Comparison of ENCODE assay signal across 19 cellular contexts in the genomic region with DNA sequence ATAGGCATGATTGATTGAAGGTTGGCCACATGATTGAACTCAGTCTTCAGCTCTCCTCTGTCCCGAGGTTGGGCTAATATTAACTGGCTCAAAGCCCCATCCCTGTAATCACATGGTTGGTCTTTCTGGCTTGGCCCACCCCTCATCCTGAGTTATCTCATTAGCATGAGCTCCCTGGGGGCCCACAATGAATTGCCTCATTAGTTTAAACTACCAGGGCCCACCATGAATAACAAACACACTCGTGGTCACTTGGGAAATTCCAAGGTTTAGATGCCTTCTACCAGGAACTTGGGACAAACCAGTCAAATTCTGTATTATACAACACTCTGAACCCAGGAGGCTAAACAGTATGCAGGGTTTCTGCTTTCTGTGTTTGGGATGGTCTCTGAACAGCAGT.
"Had no signal": no experiment of that assay in that cellular context is flagged by ENCODE, and none has a peak within 500 bp of the region (broad histone marks: within the 10 kb centered on the region; RNA-seq: fewer than 3 reads in every experiment).

No MANE protein-coding gene starts in this region.

- H3K36me3 ChIP-seq: ascending aorta, cardiac muscle cell, sigmoid colon had no signal

- H3K79me2 ChIP-seq: hepatocyte had no signal

- H3K9me3 Mint-ChIP-seq: activated naive CD8-positive, alpha-beta T cell treated with anti-CD3 and anti-CD28 coated beads, Interleukin-2, amount 50 U/mL, for 24 hours; immature natural killer cell had no signal

- H3K4me3 ChIP-seq: ascending aorta, cardiac muscle cell, esophagus squamous epithelium, hepatocyte, sigmoid colon, suprapubic skin had no signal

- H3K27me3 ChIP-seq: ascending aorta, cardiac muscle cell, esophagus squamous epithelium, foreskin keratinocyte, hepatocyte, sigmoid colon, suprapubic skin had no signal

- H3K4me1 ChIP-seq: foreskin keratinocyte, suprapubic skin had no signal

- ATAC-seq: activated naive CD8-positive, alpha-beta T cell treated with anti-CD3 and anti-CD28 coated beads, Interleukin-2, amount 50 U/mL, for 24 hours; foreskin keratinocyte; left colon had no signal

- H3K9me3 ChIP-seq: ascending aorta had no signal

- H3K27me3 Mint-ChIP-seq: activated CD4-positive, alpha-beta T cell treated with anti-CD3 and anti-CD28 coated beads, Interleukin-2, amount 10 ng/mL, durations not matched to agents 7 days and 5 days; activated naive CD8-positive, alpha-beta T cell treated with anti-CD3 and anti-CD28 coated beads, Interleukin-2, amount 50 U/mL, for 24 hours; type B pancreatic cell had no signal

- H3K27ac ChIP-seq: ascending aorta, cardiac muscle cell, esophagus squamous epithelium, foreskin keratinocyte, hepatocyte, suprapubic skin had no signal

- H3K4me1 Mint-ChIP-seq: activated CD4-positive, alpha-beta T cell treated with anti-CD3 and anti-CD28 coated beads, Interleukin-2, amount 10 ng/mL, durations not matched to agents 7 days and 5 days; activated naive CD8-positive, alpha-beta T cell treated with anti-CD3 and anti-CD28 coated beads, Interleukin-2, amount 50 U/mL, for 24 hours had no signal

- H2AFZ ChIP-seq: hepatocyte had no signal

- H3K27ac Mint-ChIP-seq: activated CD4-positive, alpha-beta T cell treated with anti-CD3 and anti-CD28 coated beads, Interleukin-2, amount 10 ng/mL, durations not matched to agents 7 days and 5 days; activated naive CD8-positive, alpha-beta T cell treated with anti-CD3 and anti-CD28 coated beads, Interleukin-2, amount 50 U/mL, for 24 hours; nephron progenitor cell; type B pancreatic cell had no signal

- DNase-seq: activated CD4-positive, alpha-beta T cell treated with anti-CD3 and anti-CD28 coated beads, Interleukin-2, amount 10 ng/mL, durations not matched to agents 7 days and 5 days; activated CD4-positive, CD25-positive, alpha-beta regulatory T cell; activated CD8-positive, alpha-beta memory T cell treated with anti-CD3 and anti-CD28 coated beads for 24 hours; activated naive CD4-positive, alpha-beta T cell treated with Interleukin-2 at 50 U/mL for 16 hours; activated naive CD8-positive, alpha-beta T cell treated with anti-CD3 and anti-CD28 coated beads, Interleukin-2, amount 50 U/mL, for 24 hours; esophagus squamous epithelium; foreskin keratinocyte; immature natural killer cell; left colon; nephron progenitor cell; sigmoid colon; stimulated activated CD4-positive, alpha-beta T cell treated with anti-CD3 and anti-CD28 coated beads, Interleukin-2, amount 100 ng/mL, for 24 hours; stimulated activated naive CD4-positive, alpha-beta T cell treated with Interleukin-2 at 50 U/mL for 16 hours; T-helper 2 cell had no signal

- H3K4me2 ChIP-seq: hepatocyte had no signal

- H3K4me3 Mint-ChIP-seq: activated CD4-positive, alpha-beta T cell treated with anti-CD3 and anti-CD28 coated beads, Interleukin-2, amount 10 ng/mL, durations not matched to agents 7 days and 5 days; activated naive CD8-positive, alpha-beta T cell treated with anti-CD3 and anti-CD28 coated beads, Interleukin-2, amount 50 U/mL, for 24 hours; immature natural killer cell; nephron progenitor cell; type B pancreatic cell had no signal
